In the genomic region with DNA sequence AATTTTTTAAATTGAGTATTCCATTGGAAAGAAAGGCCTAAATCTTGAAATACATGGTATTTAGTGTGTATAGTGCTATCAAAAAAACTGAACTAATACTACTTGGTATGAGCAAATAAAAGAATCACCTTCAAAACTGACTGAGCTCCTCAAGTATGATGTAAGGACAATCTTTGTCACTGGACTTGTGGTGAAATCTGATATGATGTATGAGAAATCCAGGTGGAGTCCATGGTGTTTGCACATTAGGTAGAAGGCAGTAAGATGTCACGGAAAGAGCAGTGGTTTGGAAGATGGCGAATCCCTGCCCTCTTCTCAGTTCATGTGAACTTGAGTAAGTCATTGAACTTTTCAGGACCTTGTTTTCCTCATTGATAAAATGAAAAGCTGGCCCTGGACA, we compare ENCODE assay signal across 17 cellular contexts.
DNase-seq lines count a peak whose midpoint lies in the region; ATAC-seq, FAIRE-seq and TF ChIP-seq lines count a peak whose summit lies in the region.
"Had no signal": no experiment of that assay in that cellular context is flagged by ENCODE, and none has a peak within 500 bp of the region (broad histone marks: within the 10 kb centered on the region; RNA-seq: fewer than 3 reads in every experiment).

No MANE protein-coding gene starts in this region.

- FAIRE-seq in GM12891 (lab: Jason Lieb, UNC) = no peak
- FAIRE-seq: A549, HepG2, HTR-8/SVneo had no signal

- TF ChIP-seq CTCF in PC-3 (conservative IDR thresholded peaks at IDR 0.05; ENCODE audit: low read depth, low read length) = no peak
- TF ChIP-seq CTCF in smooth muscle cell (IDR thresholded peaks at IDR 0.05; ENCODE audit: borderline replicate concordance, insufficient read depth, poor library complexity, severe bottlenecking) = no peak

- peaks cover 0 to 5% (median 0%) of the 10 kb centered on the region in 9 donors for H3K9me3 Mint-ChIP-seq in naive thymus-derived CD8-positive, alpha-beta T cell

- H4K20me1 ChIP-seq in PC-3 (ENCODE audit: low read length) (no peaks in the 10 kb centered on the region), smooth muscle cell (ENCODE audit: low read depth) (no peaks in the 10 kb centered on the region)

- no peak for TF ChIP-seq POLR2A in GM12891 (IDR thresholded peaks at IDR 0.05; ENCODE audit: low read depth, low read length)

- BruUV-seq in PC-3 (replicated peaks; lab: Mats Ljungman, UMichigan) = no TSS peak

- H3K4me3 Mint-ChIP-seq in naive thymus-derived CD8-positive, alpha-beta T cell = no peak overlapping the region
- H3K4me3 Mint-ChIP-seq: CD4-positive, alpha-beta memory T cell had no signal

- H2AFZ ChIP-seq in PC-3 (ENCODE audit: low read length) (no peak overlapping the region), smooth muscle cell (ENCODE audit: low read depth) (no peak overlapping the region)

- no peaks in the 10 kb centered on the region for H3K79me2 ChIP-seq in PC-3 (ENCODE audit: low read length)
- H3K79me2 ChIP-seq in smooth muscle cell (ENCODE audit: low read depth) = no peaks in the 10 kb centered on the region

- intact Hi-C loops in PC-3 (cut with micrococcal nuclease) = no loop called here

- H3K36me3 Mint-ChIP-seq in naive thymus-derived CD8-positive, alpha-beta T cell = no peaks in the 10 kb centered on the region
- H3K36me3 Mint-ChIP-seq: CD4-positive, alpha-beta memory T cell had no signal

- H3K4me1 ChIP-seq in PC-3 (ENCODE audit: insufficient read depth, low read length) (peaks cover 6% of the 10 kb centered on the region; the same call in 1 of the 2 replicates), smooth muscle cell (ENCODE audit: low read depth) (peaks cover 16% of the 10 kb centered on the region)
- H3K4me1 ChIP-seq: A549, BE2C, HAP-1 had no signal

- peak; percentile 9 for DNase-seq in Daoy (ENCODE audit: low read depth)
- DNase-seq in HT1080 (ENCODE audit: low read depth) = peak; percentile 6
- peak; percentile 16 for DNase-seq in PC-3
- no peak for DNase-seq in smooth muscle cell (lab: John Stamatoyannopoulos, UW; ENCODE audit: unreplicated experiment)
- no peak for DNase-seq in GM12891 (ENCODE audit: insufficient read length, low spot score)
- no peak for DNase-seq in midbrain (lab: John Stamatoyannopoulos, UW)
- no peak for DNase-seq in naive thymus-derived CD8-positive, alpha-beta T cell
- DNase-seq: BE2C; CD4-positive, alpha-beta memory T cell; DND-41; GF-D8; GOT3 had no signal

- no peaks in the 10 kb centered on the region for H3K9me2 ChIP-seq in PC-3 (replicated peaks; ENCODE audit: low read length)

- no peak for ATAC-seq in PC-3
- ATAC-seq in naive thymus-derived CD8-positive, alpha-beta T cell = no peak
- ATAC-seq: A549, HepG2 had no signal

- H3K9me3 ChIP-seq in PC-3 (ENCODE audit: low read length) (no peaks in the 10 kb centered on the region), smooth muscle cell (replicated peaks; ENCODE audit: low read depth) (no peaks in the 10 kb centered on the region)
- H3K9me3 ChIP-seq: A549, BE2C, HAP-1 had no signal

- H3K27me3 ChIP-seq in PC-3 (ENCODE audit: low read length) = no peaks in the 10 kb centered on the region
- no peaks in the 10 kb centered on the region for H3K27me3 ChIP-seq in smooth muscle cell (ENCODE audit: low read depth)
- H3K27me3 ChIP-seq: BE2C had no signal

- H3K27ac ChIP-seq in PC-3 (ENCODE audit: low read length) (no peak overlapping the region), smooth muscle cell (ENCODE audit: low read depth) (peak overlapping the region; percentile 81)
- H3K27ac ChIP-seq: A549, C4-2B had no signal

- H3K36me3 ChIP-seq in PC-3 (ENCODE audit: low read depth, low read length) (no peaks in the 10 kb centered on the region), smooth muscle cell (ENCODE audit: low read depth) (no peaks in the 10 kb centered on the region)
- H3K36me3 ChIP-seq: BE2C, HAP-1 had no signal

- H3K9ac ChIP-seq in PC-3 (ENCODE audit: low read length) = no peak overlapping the region
- H3K9ac ChIP-seq in smooth muscle cell (ENCODE audit: low read depth) = no peak overlapping the region

- WGBS in smooth muscle cell (ENCODE audit: low lambda C conversion rate) = 92% methylated on average over 2 of the region's 2 CpGs

- H3K4me2 ChIP-seq in PC-3 (ENCODE audit: low read length) = no peak overlapping the region
- H3K4me2 ChIP-seq in smooth muscle cell = no peak overlapping the region
- H3K4me2 ChIP-seq: A549 had no signal

- no peak overlapping the region for H3K4me3 ChIP-seq in PC-3 (ENCODE audit: low read length)
- no peak overlapping the region for H3K4me3 ChIP-seq in smooth muscle cell
- H3K4me3 ChIP-seq: A549, HAP-1 had no signal

- POLR2A ChIA-PET in PC-3 (lab: Charles Lee; ENCODE audit: unreplicated experiment) = no interaction called here
- POLR2A ChIA-PET in naive thymus-derived CD8-positive, alpha-beta T cell (lab: Charles Lee) = no interaction called here

- CTCF ChIA-PET in PC-3 (lab: Charles Lee) = no interaction called here

- peaks cover 0 to 10% (median 4%) of the 10 kb centered on the region in 5 donors for H3K27me3 Mint-ChIP-seq in naive thymus-derived CD8-positive, alpha-beta T cell
- H3K27me3 Mint-ChIP-seq: CD4-positive, alpha-beta memory T cell had no signal

- no peak overlapping the region for H3K27ac Mint-ChIP-seq in naive thymus-derived CD8-positive, alpha-beta T cell
- H3K27ac Mint-ChIP-seq: CD4-positive, alpha-beta memory T cell had no signal

- H3F3A ChIP-seq in PC-3 (ENCODE audit: low read length, unreplicated experiment) (no peaks in the 10 kb centered on the region), smooth muscle cell (ENCODE audit: low read depth) (peaks cover 9% of the 10 kb centered on the region)

- H3K4me1 Mint-ChIP-seq in naive thymus-derived CD8-positive, alpha-beta T cell = peaks cover 0 to 2% (median 0%) of the 10 kb centered on the region in 4 donors
- H3K4me1 Mint-ChIP-seq: CD4-positive, alpha-beta memory T cell had no signal

TF ChIP-seq in GM12891, 5 proteins besides CTCF, POLR2A, EP300 and RAD21:
- TF ChIP-seq SPI1 (IDR thresholded peaks at IDR 0.05; ENCODE audit: low read depth, low read length) = no peak
- no peak for TF ChIP-seq POU2F2 (IDR thresholded peaks at IDR 0.05; ENCODE audit: low read depth, low read length)
- no peak for TF ChIP-seq PAX5 (IDR thresholded peaks at IDR 0.05; ENCODE audit: insufficient read depth, low read length, severe bottlenecking)
- no peak for TF ChIP-seq POLR2AphosphoS5 (IDR thresholded peaks at IDR 0.05; ENCODE audit: low read depth, low read length)
- no peak for TF ChIP-seq TAF1 (IDR thresholded peaks at IDR 0.05; ENCODE audit: low read depth, low read length)
TF ChIP-seq in GM12891: peak in this region for 0.

Comparison
In these comparisons a context has a peak if more than half of its experiments do, and no peak if none do; other contexts are left out.
1. DNase-seq: peak in Daoy (single experiment), HT1080 (single experiment) and PC-3 (single experiment); none in smooth muscle cell (single experiment), GM12891 (single experiment), midbrain (single experiment) and naive thymus-derived CD8-positive, alpha-beta T cell (0 of 10).